Comparison of ENCODE assay signal across 14 cellular contexts in the genomic region with DNA sequence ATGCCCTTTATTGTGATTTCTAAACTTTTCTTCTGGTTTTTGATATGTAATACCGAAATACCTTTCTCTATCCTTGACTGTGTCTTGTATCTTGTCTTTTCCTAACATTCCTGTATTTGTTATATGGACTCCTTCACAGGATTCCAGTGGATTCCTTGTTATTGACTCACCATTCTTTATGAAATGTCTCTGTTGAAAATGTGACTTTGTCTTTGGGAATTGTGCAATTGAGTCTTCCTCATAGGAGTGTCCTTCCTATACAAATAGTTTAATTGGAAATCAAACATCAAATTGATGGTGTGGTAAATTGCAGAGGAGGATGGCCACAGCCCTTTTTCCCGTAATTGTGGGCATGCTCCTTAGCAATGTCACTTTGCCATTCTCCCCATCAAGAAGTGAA.
"Had no signal": no experiment of that assay in that cellular context is flagged by ENCODE, and none has a peak within 500 bp of the region (broad histone marks: within the 10 kb centered on the region; RNA-seq: fewer than 3 reads in every experiment).

No MANE protein-coding gene starts in this region.

- H3K27ac ChIP-seq: body of pancreas, epithelial cell of prostate, right atrium auricular region had no signal

- H3K36me3 ChIP-seq: right atrium auricular region had no signal

- H3K27me3 ChIP-seq: body of pancreas, right atrium auricular region had no signal

- DNase-seq: activated CD4-positive, alpha-beta T cell treated with anti-CD3 and anti-CD28 coated beads, Interleukin-2, amount 10 ng/mL, durations not matched to agents 7 days and 5 days; activated CD8-positive, alpha-beta memory T cell treated with anti-CD3 and anti-CD28 coated beads, Interleukin-2, amount 50 U/mL, for 48 hours; activated gamma-delta T cell; activated T-cell treated with anti-CD3 and anti-CD28 coated beads, Interleukin-2, amount 50 U/mL, for 72 hours; amygdala; body of pancreas; effector CD8-positive, alpha-beta T cell; glutamatergic neuron; hypothalamus; nucleus accumbens; small intestine; stimulated activated naive CD8-positive, alpha-beta T cell treated with anti-CD3 and anti-CD28 coated beads, Interleukin-15, Interleukin-2, amounts not matched to agents 100 U/mL and 50 U/mL, for 24 hours had no signal

- H3K4me1 ChIP-seq: body of pancreas, right atrium auricular region had no signal

- H3K9me3 ChIP-seq: body of pancreas, right atrium auricular region had no signal

- H3K4me3 ChIP-seq: body of pancreas, right atrium auricular region had no signal
